Comparison of ENCODE assay signal across 32 cellular contexts in genomic region chr18:54856105-54856504, GRCh38.
"Had no signal": no experiment of that assay in that cellular context is flagged by ENCODE, and none has a peak within 500 bp of the region (broad histone marks: within the 10 kb centered on the region; RNA-seq: fewer than 3 reads in every experiment).

No MANE protein-coding gene starts in this region.

- H3K27ac ChIP-seq: Peyer's patch, SJSA1 had no signal

- H3K9ac ChIP-seq: SK-N-SH had no signal

- H3K36me3 Mint-ChIP-seq: activated naive CD4-positive, alpha-beta T cell treated with anti-CD3 and anti-CD28 coated beads, Interleukin-2, amount 10 ng/mL, durations not matched to agents 7 days and 5 days; activated naive CD8-positive, alpha-beta T cell; brain; WTC11 had no signal

- H3K4me2 ChIP-seq: SK-N-SH had no signal

- H3K4me3 Mint-ChIP-seq: activated CD4-positive, alpha-beta T cell treated with anti-CD3 and anti-CD28 coated beads for 36 hours; activated CD4-positive, alpha-beta T cell treated with anti-CD3 and anti-CD28 coated beads, Interleukin-2, amount 10 ng/mL, durations not matched to agents 7 days and 5 days; activated CD8-positive, alpha-beta T cell treated with anti-CD3 and anti-CD28 coated beads, Interleukin-2, amount 10 ng/mL, durations not matched to agents 7 days and 5 days; activated naive CD4-positive, alpha-beta T cell treated with anti-CD3 and anti-CD28 coated beads, Interleukin-2, amount 10 ng/mL, durations not matched to agents 7 days and 5 days; activated naive CD8-positive, alpha-beta T cell; activated naive CD8-positive, alpha-beta T cell treated with anti-CD3 and anti-CD28 coated beads, Interleukin-2, amount 50 U/mL, for 24 hours; activated T-cell treated with anti-CD3 and anti-CD28 coated beads, Interleukin-2, amount 50 U/mL, for 4 hours; brain; T-helper 1 cell treated with Interleukin-12 subunit alpha and Interleukin-12 subunit beta and Interleukin-4 antibody, amounts not matched to agents 30 μg/mL and 1 μg/mL, for 36 hours; T-helper 2 cell treated with Interferon-gamma antibody and Interleukin-4, amounts not matched to agents 5 μg/mL and 100 μg/mL, for 36 hours; WTC11 had no signal

- H3K9me3 Mint-ChIP-seq: activated CD4-positive, alpha-beta T cell treated with anti-CD3 and anti-CD28 coated beads, Interleukin-2, amount 10 ng/mL, durations not matched to agents 7 days and 5 days; activated naive CD4-positive, alpha-beta T cell treated with anti-CD3 and anti-CD28 coated beads, Interleukin-2, amount 10 ng/mL, durations not matched to agents 7 days and 5 days; activated naive CD8-positive, alpha-beta T cell treated with anti-CD3 and anti-CD28 coated beads, Interleukin-2, amount 50 U/mL, for 24 hours; activated T-cell treated with anti-CD3 and anti-CD28 coated beads, Interleukin-2, amount 50 U/mL, for 4 hours; T-helper 1 cell treated with Interleukin-12 subunit alpha and Interleukin-12 subunit beta and Interleukin-4 antibody, amounts not matched to agents 30 μg/mL and 1 μg/mL, for 36 hours; T-helper 2 cell treated with Interferon-gamma antibody and Interleukin-4, amounts not matched to agents 5 μg/mL and 100 μg/mL, for 36 hours had no signal

- H3K9me3 ChIP-seq: MG63, Peyer's patch, SJSA1, SK-N-SH had no signal

- ATAC-seq: activated CD4-positive, alpha-beta T cell treated with anti-CD3 and anti-CD28 coated beads for 36 hours; activated CD4-positive, CD25-positive, alpha-beta regulatory T cell treated with anti-CD3 and anti-CD28 coated beads, Interleukin-2, amount 50 U/mL, for 24 hours; activated CD8-positive, alpha-beta T cell treated with anti-CD3 and anti-CD28 coated beads, Interleukin-2, amount 10 ng/mL, durations not matched to agents 7 days and 5 days; activated naive CD8-positive, alpha-beta T cell treated with anti-CD3 and anti-CD28 coated beads, Interleukin-2, amount 50 U/mL, for 24 hours; activated T-cell treated with anti-CD3 and anti-CD28 coated beads, Interleukin-2, amount 50 U/mL, for 4 hours; PC-3; WTC11 had no signal

- H3K4me1 ChIP-seq: Peyer's patch, SJSA1 had no signal

- H3K27ac Mint-ChIP-seq: activated CD4-positive, alpha-beta T cell treated with anti-CD3 and anti-CD28 coated beads for 36 hours; activated CD4-positive, alpha-beta T cell treated with anti-CD3 and anti-CD28 coated beads, Interleukin-2, amount 10 ng/mL, durations not matched to agents 7 days and 5 days; activated CD8-positive, alpha-beta T cell treated with anti-CD3 and anti-CD28 coated beads, Interleukin-2, amount 10 ng/mL, durations not matched to agents 7 days and 5 days; activated naive CD4-positive, alpha-beta T cell treated with anti-CD3 and anti-CD28 coated beads, Interleukin-2, amount 10 ng/mL, durations not matched to agents 7 days and 5 days; activated naive CD8-positive, alpha-beta T cell; activated naive CD8-positive, alpha-beta T cell treated with anti-CD3 and anti-CD28 coated beads, Interleukin-2, amount 50 U/mL, for 24 hours; brain; T-helper 1 cell treated with Interleukin-12 subunit alpha and Interleukin-12 subunit beta and Interleukin-4 antibody, amounts not matched to agents 30 μg/mL and 1 μg/mL, for 36 hours; T-helper 2 cell treated with Interferon-gamma antibody and Interleukin-4, amounts not matched to agents 5 μg/mL and 100 μg/mL, for 36 hours; WTC11 had no signal

- H3K4me1 Mint-ChIP-seq: brain had no signal

- DNase-seq: activated CD4-positive, alpha-beta T cell treated with anti-CD3 and anti-CD28 coated beads for 36 hours; activated CD4-positive, alpha-beta T cell treated with anti-CD3 and anti-CD28 coated beads, Interleukin-2, amount 10 ng/mL, durations not matched to agents 7 days and 5 days; activated CD4-positive, alpha-beta T cell treated with anti-CD3 and anti-CD28 coated beads, Interleukin-2, amount 50 U/mL, for 48 hours; activated CD8-positive, alpha-beta T cell treated with anti-CD3 and anti-CD28 coated beads, Interleukin-2, amount 10 ng/mL, durations not matched to agents 7 days and 5 days; activated effector memory CD4-positive, alpha-beta T cell treated with Interleukin-2 at 50 U/mL for 16 hours; activated naive CD4-positive, alpha-beta T cell treated with anti-CD3 and anti-CD28 coated beads, Interleukin-2, amount 10 ng/mL, durations not matched to agents 7 days and 5 days; activated naive CD8-positive, alpha-beta T cell treated with anti-CD3 and anti-CD28 coated beads, Interleukin-2, amount 50 U/mL, for 24 hours; activated T-cell treated with anti-CD3 and anti-CD28 coated beads, Interleukin-2, amount 50 U/mL, for 4 hours; anterior cingulate cortex; caudate nucleus; MG63; NCI-H1092; NCI-H1436 treated with DMSO at 0.1 percent for 48 hours; NCI-H1694 treated with DMSO at 0.1 percent for 48 hours; NCI-H2029; NCI-H2107; NCI-H2171; NCI-H510A; NCI-H526; NCI-H748 treated with DMSO at 0.1 percent for 48 hours; PC-3; Peyer's patch; RPMI8226; SHP77 treated with DMSO at 0.1 percent for 48 hours; SK-N-SH had no signal

- H3K36me3 ChIP-seq: MG63, Peyer's patch, SJSA1 had no signal

- H3K4me3 ChIP-seq: MG63, Peyer's patch, SJSA1 had no signal

- H3K27me3 ChIP-seq: MG63, Peyer's patch, SJSA1 had no signal
